17 cellular contexts compared by ENCODE assay signal in genomic region chr16:70692130-70692470, GRCh38. TPM values are rescaled to one million over a fixed set of nuclear protein-coding genes. Genes with fewer than 3 reads are reported as not detected.
A peak's percentile ranks its signal among the peaks of the same experiment; 100 is the strongest.
DNase-seq lines count a peak whose midpoint lies in the region; TF ChIP-seq lines count a peak whose summit lies in the region.
"Had no signal": no experiment of that assay in that cellular context is flagged by ENCODE, and none has a peak within 500 bp of the region (broad histone marks: within the 10 kb centered on the region; RNA-seq: fewer than 3 reads in every experiment).

No MANE protein-coding gene starts in this region.

- peak overlapping the region; percentile 97 for H3K27ac Mint-ChIP-seq in HFFc6
- H3K27ac Mint-ChIP-seq in chondrocyte (ENCODE audit: unreplicated experiment): peak overlapping the region; percentile 100
- H3K27ac Mint-ChIP-seq: activated naive CD4-positive, alpha-beta T cell treated with anti-CD3 and anti-CD28 coated beads, Interleukin-2, amount 50 U/mL, for 24 hours; dendritic cell treated with granulocyte-macrophage colony-stimulating factor and Interleukin-4, amounts not matched to agents 40 ng/mL and 50 ng/mL, for 4 days had no signal

- H3K9me3 ChIP-seq in mesodermal cell (ENCODE audit: control insufficient read depth, low read length) (no peaks in the 10 kb centered on the region), stomach (no peaks in the 10 kb centered on the region)
- H3K9me3 ChIP-seq: BE2C had no signal

- no peak for TF ChIP-seq CTCF in HFFc6 (IDR thresholded peaks at IDR 0.05)
- TF ChIP-seq CTCF in chondrocyte (IDR thresholded peaks at IDR 0.05): no peak
- no peak for TF ChIP-seq CTCF in stomach (IDR thresholded peaks at IDR 0.05)
- no peak for TF ChIP-seq CTCF in brain microvascular endothelial cell (IDR thresholded peaks at IDR 0.05; ENCODE audit: low read depth, low read length, missing control alignments)

- in situ Hi-C loops in brain microvascular endothelial cell (cut with HindIII; ENCODE audit: low pct_ligation_motif_present, low sequenced_read_pairs): no loop called here

- H3K27me3 ChIP-seq in stomach (no peaks in the 10 kb centered on the region), brain microvascular endothelial cell (replicated peaks) (no peaks in the 10 kb centered on the region)
- H3K27me3 ChIP-seq: BE2C, foreskin keratinocyte had no signal

- TF ChIP-seq EP300 in stomach (IDR thresholded peaks at IDR 0.05): no peak

- H3K4me3 Mint-ChIP-seq in HFFc6: no peak overlapping the region
- H3K4me3 Mint-ChIP-seq in chondrocyte (ENCODE audit: unreplicated experiment): no peak overlapping the region
- H3K4me3 Mint-ChIP-seq: activated naive CD4-positive, alpha-beta T cell treated with anti-CD3 and anti-CD28 coated beads, Interleukin-2, amount 50 U/mL, for 24 hours; dendritic cell treated with granulocyte-macrophage colony-stimulating factor and Interleukin-4, amounts not matched to agents 40 ng/mL and 50 ng/mL, for 4 days had no signal

- DNase-seq in HFFc6 (no peak), chondrocyte (ENCODE audit: low spot score) (no peak), stomach (no peak), brain microvascular endothelial cell (no peak), HT-29 (ENCODE audit: low spot score) (no peak), activated gamma-delta T cell treated with Interleukin-2 at 50 U/mL for 16 hours (no peak), amniotic stem cell (lab: John Stamatoyannopoulos, UW) (no peak)
- DNase-seq: BE2C, DMS79 treated with DMSO at 0.1 percent for 48 hours, foreskin keratinocyte, NCI-H82 had no signal

- H3K27ac ChIP-seq in mesodermal cell (ENCODE audit: low read depth, low read length, severe bottlenecking) (peak overlapping the region; percentile 69), stomach (peak overlapping the region; percentile 50 to 95 (median 85)), brain microvascular endothelial cell (no peak overlapping the region)
- H3K27ac ChIP-seq: foreskin keratinocyte, VCaP had no signal

- H3K9me3 Mint-ChIP-seq in HFFc6 (no peaks in the 10 kb centered on the region), chondrocyte (ENCODE audit: low read depth) (no peaks in the 10 kb centered on the region)
- H3K9me3 Mint-ChIP-seq: activated naive CD4-positive, alpha-beta T cell treated with anti-CD3 and anti-CD28 coated beads, Interleukin-2, amount 50 U/mL, for 24 hours; dendritic cell treated with granulocyte-macrophage colony-stimulating factor and Interleukin-4, amounts not matched to agents 40 ng/mL and 50 ng/mL, for 4 days; neural crest cell had no signal

- H3K27me3 Mint-ChIP-seq in HFFc6 (ENCODE audit: insufficient read depth): peaks cover 7% of the 10 kb centered on the region
- H3K27me3 Mint-ChIP-seq in chondrocyte (ENCODE audit: low read depth): no peaks in the 10 kb centered on the region
- H3K27me3 Mint-ChIP-seq: activated naive CD4-positive, alpha-beta T cell treated with anti-CD3 and anti-CD28 coated beads, Interleukin-2, amount 50 U/mL, for 24 hours had no signal

- peaks cover 4% of the 10 kb centered on the region; the same call in 1 of the 2 replicates for H3K36me3 Mint-ChIP-seq in HFFc6 (ENCODE audit: low read depth)
- H3K36me3 Mint-ChIP-seq in chondrocyte (ENCODE audit: low read depth): no peaks in the 10 kb centered on the region

- H3K4me3 ChIP-seq in mesodermal cell (ENCODE audit: extremely low read depth, insufficient read depth, low read length, poor library complexity, severe bottlenecking) (no peak overlapping the region), stomach (no peak overlapping the region), brain microvascular endothelial cell (ENCODE audit: low read depth, low read length) (no peak overlapping the region)
- H3K4me3 ChIP-seq: K562 had no signal

- H3K36me3 ChIP-seq in mesodermal cell (ENCODE audit: control insufficient read depth, insufficient read depth, low read length) (no peaks in the 10 kb centered on the region), stomach (peaks cover 0 to 8% (median 0%) of the 10 kb centered on the region in 4 donors), brain microvascular endothelial cell (replicated peaks) (no peaks in the 10 kb centered on the region)
- H3K36me3 ChIP-seq: BE2C had no signal

- TF ChIP-seq POLR2A in stomach (IDR thresholded peaks at IDR 0.05): no peak

- peaks cover 74% of the 10 kb centered on the region for H3K4me1 ChIP-seq in mesodermal cell (ENCODE audit: control insufficient read depth, insufficient read depth, low read length, poor library complexity, severe bottlenecking)
- H3K4me1 ChIP-seq in stomach: peaks cover 78 to 100% (median 94%) of the 10 kb centered on the region in 4 donors

- WGBS in mesodermal cell (ENCODE audit: insufficient coverage in 2 of 2), 2 experiments: 92 to 100% methylated on average over 1 to 2 of the region's 3 CpGs
- WGBS in stomach, 5 donors: 64 to 81% (median 78%) methylated on average over 3 of the region's 3 CpGs

- H3K4me1 Mint-ChIP-seq in HFFc6 (ENCODE audit: low read depth) (peaks cover 74% of the 10 kb centered on the region), chondrocyte (ENCODE audit: low read depth) (peaks cover 92% of the 10 kb centered on the region)

- intact Hi-C loops in stomach (cut with DNase I; ENCODE audit: low total_unique reads): no loop called here

RNA-seq across cellular contexts. Expression of gene MTSS2, which starts 6.2 kb away (rescaled TPM):
- 10 to 100 TPM; 82.0 to 96.1 (median 86.5) TPM for total RNA-seq in HFFc6 (2021; fragmentation: NEBNext Ultra II Directional; extraction: Animal tissue kit (Norgen Biotek cat#: 25700))
- total RNA-seq in chondrocyte: 243 to 296 TPM (median 282 TPM) in 3 replicates
- polyA plus RNA-seq in mesodermal cell (2013, experiment 1 of 2): 57.6 TPM
- polyA plus RNA-seq in mesodermal cell (2013, experiment 2 of 2): 44.7 TPM
- total RNA-seq in stomach: 10 to 100 TPM in 4 of 5 donors, 1 to 10 TPM in 1; 5.8 to 50.7 (median 17.4) TPM
- polyA plus RNA-seq in stomach: 10 to 100 TPM; 19.7 to 42.2 (median 33.0) TPM
- total RNA-seq in HT-29 (2014; rRNA removed; shearing (Covaris generic)): 23.0 and 38.1 TPM in 2 replicates

RNA-seq across cellular contexts. Expression of gene IL34, which starts 45.7 kb away (rescaled TPM):
- total RNA-seq in HFFc6 (2021; fragmentation: NEBNext Ultra II Directional; extraction: Animal tissue kit (Norgen Biotek cat#: 25700)): under 1 TPM in 2 of 6 experiments, not detected in 4; 0.09 TPM
- 13.0 to 25.0 TPM (median 20.8 TPM) in 3 replicates for total RNA-seq in chondrocyte
- not detected for polyA plus RNA-seq in mesodermal cell (2013, experiment 1 of 2)
- not detected for polyA plus RNA-seq in mesodermal cell (2013, experiment 2 of 2)
- total RNA-seq in stomach: 1 to 10 TPM in 1 of 5 donors, under 1 TPM in 2, not detected in 2; 0.45 to 2.0 (median 0.87) TPM
- polyA plus RNA-seq in stomach: 1 to 10 TPM; 1.5 to 5.9 (median 2.1) TPM
- total RNA-seq in HT-29 (2014; rRNA removed; shearing (Covaris generic)): 9.1 and 11.5 TPM in 2 replicates
